1 cellular context compared by ENCODE assay signal in genomic region chrX:147737690-147738089, GRCh38.
TF ChIP-seq lines count a peak whose summit lies in the region.

No MANE protein-coding gene starts in this region.

TF ChIP-seq in IMR-90, 13 proteins besides CTCF, POLR2A, EP300 and RAD21 (continued from another document):
- TF ChIP-seq, protein P1, sequence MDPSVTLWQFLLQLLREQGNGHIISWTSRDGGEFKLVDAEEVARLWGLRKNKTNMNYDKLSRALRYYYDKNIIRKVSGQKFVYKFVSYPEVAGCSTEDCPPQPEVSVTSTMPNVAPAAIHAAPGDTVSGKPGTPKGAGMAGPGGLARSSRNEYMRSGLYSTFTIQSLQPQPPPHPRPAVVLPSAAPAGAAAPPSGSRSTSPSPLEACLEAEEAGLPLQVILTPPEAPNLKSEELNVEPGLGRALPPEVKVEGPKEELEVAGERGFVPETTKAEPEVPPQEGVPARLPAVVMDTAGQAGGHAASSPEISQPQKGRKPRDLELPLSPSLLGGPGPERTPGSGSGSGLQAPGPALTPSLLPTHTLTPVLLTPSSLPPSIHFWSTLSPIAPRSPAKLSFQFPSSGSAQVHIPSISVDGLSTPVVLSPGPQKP (IDR thresholded peaks at IDR 0.05; ENCODE audit: borderline replicate concordance, low read depth, low read length), result no peak
